ENCODE assay signal across 11 cellular contexts in the genomic region with DNA sequence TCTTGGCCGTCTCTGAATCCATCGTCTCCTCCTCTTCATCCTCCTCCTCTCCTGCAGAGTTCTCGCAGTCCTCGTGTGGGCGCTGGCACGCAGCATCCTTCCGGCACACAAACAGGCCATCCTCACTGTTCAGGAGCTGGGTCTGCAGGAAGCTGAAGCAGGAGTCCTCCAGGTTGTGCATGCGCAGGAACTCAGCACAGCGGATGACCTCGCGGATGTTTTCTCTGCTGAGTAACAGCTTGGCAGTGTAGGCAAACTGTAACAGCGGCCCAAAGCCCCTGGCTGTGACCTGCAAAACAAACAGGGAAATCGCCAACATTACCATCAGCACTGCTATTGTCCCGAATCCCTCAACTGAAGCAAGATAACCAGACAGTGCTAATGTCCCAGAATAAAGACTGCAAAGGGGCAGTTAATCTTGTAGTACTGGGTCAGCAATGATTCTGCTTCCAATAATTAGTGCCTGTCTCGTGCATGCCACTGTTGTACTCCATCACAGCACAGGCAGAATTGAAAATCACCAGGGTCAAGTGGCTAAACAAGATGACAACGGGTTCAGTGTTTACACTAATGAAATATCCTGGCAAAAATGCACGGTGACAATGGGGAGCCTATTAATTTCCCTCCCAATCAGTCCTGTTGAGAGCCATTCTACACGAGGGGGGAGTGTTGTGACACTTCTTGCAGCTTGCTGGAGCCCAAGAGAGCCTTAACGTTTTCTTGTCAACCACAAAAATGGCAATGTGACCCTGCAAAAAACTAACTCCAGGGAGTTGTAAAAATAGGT. TPM values are rescaled to one million over a fixed set of nuclear protein-coding genes. Genes with fewer than 3 reads are reported as not detected.
DNase-seq lines count a peak whose midpoint lies in the region; ATAC-seq, FAIRE-seq and TF ChIP-seq lines count a peak whose summit lies in the region.
"Had no signal": no experiment of that assay in that cellular context is flagged by ENCODE, and none has a peak within 500 bp of the region (broad histone marks: within the 10 kb centered on the region; RNA-seq: fewer than 3 reads in every experiment).

No MANE protein-coding gene starts in this region.

- H3K79me2 ChIP-seq in keratinocyte (ENCODE audit: control insufficient read depth, insufficient read depth, low read length): no peaks in the 10 kb centered on the region

- no peak overlapping the region for H3K4me2 ChIP-seq in keratinocyte (ENCODE audit: control insufficient read depth, extremely low read depth, insufficient read depth, low read depth, low read length)

- no peak overlapping the region for H2AFZ ChIP-seq in keratinocyte (ENCODE audit: control insufficient read depth, low read length)

- peak overlapping the region; percentile 85 for H3K27ac Mint-ChIP-seq in stimulated activated naive CD8-positive, alpha-beta T cell treated with anti-CD3 and anti-CD28 coated beads, Interleukin-15, Interleukin-2, amounts not matched to agents 100 ng/mL and 50 ng/mL, for 24 hours
- H3K27ac Mint-ChIP-seq in activated T-helper 2 cell treated with anti-CD3 and anti-CD28 coated beads, Interferon-gamma antibody, Interleukin-2, Interleukin-4, amounts not matched to agents 10 μg/mL and 5 μg/mL and 100 μg/mL, durations not matched to agents 14 hours and 24 hours and 36 hours: peak overlapping the region; percentile 76

- intact Hi-C loops in activated T-helper 2 cell treated with anti-CD3 and anti-CD28 coated beads, Interferon-gamma antibody, Interleukin-2, Interleukin-4, amounts not matched to agents 10 μg/mL and 5 μg/mL and 100 μg/mL, durations not matched to agents 14 hours and 24 hours and 36 hours (cut with micrococcal nuclease): loop anchor here (1.0 to 10.0 kb wide), 12 partner anchors 28 to 633 kb away; a partner anchor contains a TSS
- intact Hi-C loops in A673 (cut with micrococcal nuclease; ENCODE audit: unreplicated experiment): no loop called here

- peaks cover 19% of the 10 kb centered on the region for H3K4me1 ChIP-seq in keratinocyte (ENCODE audit: control insufficient read depth, extremely low read depth, insufficient read depth, low read length)
- no peaks in the 10 kb centered on the region for H3K4me1 ChIP-seq in A673 (ENCODE audit: insufficient read depth, low read length, poor library complexity, severe bottlenecking)

- POLR2A ChIA-PET in A673 (lab: Charles Lee; ENCODE audit: low non-redundant PET): no interaction called here

- H3K27ac ChIP-seq in keratinocyte (ENCODE audit: control insufficient read depth, insufficient read depth, low read length): peak overlapping the region; percentile 38
- H3K27ac ChIP-seq in A673 (ENCODE audit: low read depth, low read length, poor library complexity, severe bottlenecking): no peak overlapping the region

- H3K4me3 ChIP-seq in keratinocyte (ENCODE audit: control insufficient read depth in 2 of 3, extremely low read depth in 1 of 3, insufficient read depth in 2 of 3, low read depth in 1 of 3, low read length in 3 of 3) (no peak overlapping the region), A673 (ENCODE audit: low read depth, low read length, poor library complexity, severe bottlenecking) (no peak overlapping the region)

- ATAC-seq in stimulated activated naive CD8-positive, alpha-beta T cell treated with anti-CD3 and anti-CD28 coated beads, Interleukin-15, Interleukin-2, amounts not matched to agents 100 U/mL and 50 U/mL, for 24 hours: no peak
- no peak for ATAC-seq in HG03139 (IDR thresholded peaks at IDR 0.05; ENCODE audit: unreplicated experiment)

- peaks cover 79% of the 10 kb centered on the region for H3K4me1 Mint-ChIP-seq in stimulated activated naive CD8-positive, alpha-beta T cell treated with anti-CD3 and anti-CD28 coated beads, Interleukin-15, Interleukin-2, amounts not matched to agents 100 ng/mL and 50 ng/mL, for 24 hours (ENCODE audit: low read depth)
- H3K4me1 Mint-ChIP-seq in activated T-helper 2 cell treated with anti-CD3 and anti-CD28 coated beads, Interferon-gamma antibody, Interleukin-2, Interleukin-4, amounts not matched to agents 10 μg/mL and 5 μg/mL and 100 μg/mL, durations not matched to agents 14 hours and 24 hours and 36 hours (ENCODE audit: low read depth): peaks cover 69% of the 10 kb centered on the region

- peak; percentile 9 for FAIRE-seq in keratinocyte (lab: Jason Lieb, UNC)
- FAIRE-seq: frontal cortex, TTC549 had no signal

- no peaks in the 10 kb centered on the region for H4K20me1 ChIP-seq in keratinocyte (ENCODE audit: control insufficient read depth, extremely low read depth, insufficient read depth, low read length)

- H3K9ac ChIP-seq in keratinocyte (ENCODE audit: control insufficient read depth, extremely low read depth, insufficient read depth, low read length): no peak overlapping the region

- DNase-seq in stimulated activated naive CD8-positive, alpha-beta T cell treated with anti-CD3 and anti-CD28 coated beads, Interleukin-15, Interleukin-2, amounts not matched to agents 100 U/mL and 50 U/mL, for 24 hours: no peak
- no peak for DNase-seq in activated T-helper 2 cell treated with anti-CD3 and anti-CD28 coated beads, Interferon-gamma antibody, Interleukin-2, Interleukin-4, amounts not matched to agents 10 μg/mL and 5 μg/mL and 100 μg/mL, durations not matched to agents 14 hours and 24 hours and 36 hours (ENCODE audit: low spot score)
- no peak for DNase-seq in keratinocyte (ENCODE audit: low read depth, low spot score)
- no peak for DNase-seq in A673 (ENCODE audit: low spot score)
- DNase-seq in KG1 (lab: John Stamatoyannopoulos, UW): no peak
- no peak for DNase-seq in AG20443 (ENCODE audit: low spot score)
- DNase-seq: stimulated activated CD4-positive, alpha-beta T cell treated with anti-CD3 and anti-CD28 coated beads, Interleukin-4, amount 100 ng/mL, for 4 hours had no signal

- no TSS peak for BruUV-seq in A673 (replicated peaks; lab: Mats Ljungman, UMichigan)

- H3K4me3 Mint-ChIP-seq in stimulated activated naive CD8-positive, alpha-beta T cell treated with anti-CD3 and anti-CD28 coated beads, Interleukin-15, Interleukin-2, amounts not matched to agents 100 ng/mL and 50 ng/mL, for 24 hours: no peak overlapping the region
- peak overlapping the region; percentile 49 for H3K4me3 Mint-ChIP-seq in activated T-helper 2 cell treated with anti-CD3 and anti-CD28 coated beads, Interferon-gamma antibody, Interleukin-2, Interleukin-4, amounts not matched to agents 10 μg/mL and 5 μg/mL and 100 μg/mL, durations not matched to agents 14 hours and 24 hours and 36 hours (ENCODE audit: low read depth)

- H3K36me3 ChIP-seq in keratinocyte (ENCODE audit: control insufficient read depth in 2 of 2, extremely low read depth in 1 of 2, insufficient read depth in 2 of 2, low read length in 2 of 2): no peaks in the 10 kb centered on the region
- H3K36me3 ChIP-seq in A673 (ENCODE audit: insufficient read depth, low read length, poor library complexity, severe bottlenecking): no peaks in the 10 kb centered on the region

- H3K36me3 Mint-ChIP-seq in stimulated activated naive CD8-positive, alpha-beta T cell treated with anti-CD3 and anti-CD28 coated beads, Interleukin-15, Interleukin-2, amounts not matched to agents 100 ng/mL and 50 ng/mL, for 24 hours (ENCODE audit: low read depth): peaks cover 83% of the 10 kb centered on the region
- H3K36me3 Mint-ChIP-seq in activated T-helper 2 cell treated with anti-CD3 and anti-CD28 coated beads, Interferon-gamma antibody, Interleukin-2, Interleukin-4, amounts not matched to agents 10 μg/mL and 5 μg/mL and 100 μg/mL, durations not matched to agents 14 hours and 24 hours and 36 hours (ENCODE audit: low read depth): peaks cover 81% of the 10 kb centered on the region

- CTCF ChIA-PET in A673 (lab: Charles Lee): no interaction called here

- no peaks in the 10 kb centered on the region for H3K9me3 Mint-ChIP-seq in stimulated activated naive CD8-positive, alpha-beta T cell treated with anti-CD3 and anti-CD28 coated beads, Interleukin-15, Interleukin-2, amounts not matched to agents 100 ng/mL and 50 ng/mL, for 24 hours
- no peaks in the 10 kb centered on the region for H3K9me3 Mint-ChIP-seq in activated T-helper 2 cell treated with anti-CD3 and anti-CD28 coated beads, Interferon-gamma antibody, Interleukin-2, Interleukin-4, amounts not matched to agents 10 μg/mL and 5 μg/mL and 100 μg/mL, durations not matched to agents 14 hours and 24 hours and 36 hours

- TF ChIP-seq CTCF in keratinocyte (optimal IDR thresholded peaks at IDR 0.05 in 1 of 3, IDR thresholded peaks at IDR 0.05 in 1 of 3, conservative IDR thresholded peaks at IDR 0.05 in 1 of 3; ENCODE audit: extremely low read depth in 1 of 3, insufficient read depth in 2 of 3, low read length in 3 of 3) (no peak), A673 (conservative IDR thresholded peaks at IDR 0.05; ENCODE audit: low read depth, low read length) (no peak)

- H3K27me3 Mint-ChIP-seq in stimulated activated naive CD8-positive, alpha-beta T cell treated with anti-CD3 and anti-CD28 coated beads, Interleukin-15, Interleukin-2, amounts not matched to agents 100 ng/mL and 50 ng/mL, for 24 hours: no peaks in the 10 kb centered on the region
- H3K27me3 Mint-ChIP-seq in activated T-helper 2 cell treated with anti-CD3 and anti-CD28 coated beads, Interferon-gamma antibody, Interleukin-2, Interleukin-4, amounts not matched to agents 10 μg/mL and 5 μg/mL and 100 μg/mL, durations not matched to agents 14 hours and 24 hours and 36 hours (ENCODE audit: low read depth): no peaks in the 10 kb centered on the region

- H3K9me1 ChIP-seq in keratinocyte (ENCODE audit: control insufficient read depth, extremely low read depth, insufficient read depth, low read length): no peaks in the 10 kb centered on the region

- H3K9me3 ChIP-seq in keratinocyte (ENCODE audit: control insufficient read depth, low read depth, low read length): no peaks in the 10 kb centered on the region
- no peaks in the 10 kb centered on the region for H3K9me3 ChIP-seq in A673 (ENCODE audit: low read depth, low read length, poor library complexity, severe bottlenecking)

- dilution Hi-C loops in keratinocyte (cut with MboI; ENCODE audit: extremely low pct_ligation_motif_present, low sequenced_read_pairs): no loop called here

- no peaks in the 10 kb centered on the region for H3K27me3 ChIP-seq in keratinocyte (ENCODE audit: control insufficient read depth, extremely low read depth, insufficient read depth, low read length)
- H3K27me3 ChIP-seq in A673 (replicated peaks; ENCODE audit: insufficient read depth, low read depth, low read length, poor library complexity): peaks cover 40% of the 10 kb centered on the region

RNA-seq across cellular contexts. Expression of a gene that starts 57.5 kb away (rescaled TPM):
- 0.11 and 0.32 TPM in 2 replicates for total RNA-seq in activated T-helper 2 cell treated with anti-CD3 and anti-CD28 coated beads, Interferon-gamma antibody, Interleukin-2, Interleukin-4, amounts not matched to agents 10 μg/mL and 5 μg/mL and 100 μg/mL, durations not matched to agents 14 hours and 24 hours and 36 hours
- polyA plus RNA-seq in keratinocyte: not detected in 3 replicates
- not detected for polyA plus RNA-seq in keratinocyte (2011; ENCODE audit: low read depth)
- polyA plus RNA-seq in keratinocyte (2011; cell fraction: cytosol; rRNA removed): not detected in 2 replicates
- not detected in 2 replicates for polyA plus RNA-seq in keratinocyte (2011; cell fraction: nucleus; rRNA removed)
- polyA plus RNA-seq in keratinocyte (2012; ENCODE audit: low replicate concordance): not detected in 2 replicates
- not detected in 3 replicates for polyA minus RNA-seq in keratinocyte
- polyA minus RNA-seq in keratinocyte (2011; cell fraction: cytosol; rRNA and poly(A)+ RNA removed): not detected
- not detected in 2 replicates for polyA minus RNA-seq in keratinocyte (2011; cell fraction: nucleus; rRNA and poly(A)+ RNA removed)
- not detected in 2 replicates for total RNA-seq in A673 (2021)
- total RNA-seq: frontal cortex had no signal
